ENCODE assay signal across 2 cellular contexts in genomic region chr20:34736106-34736505, GRCh38.
TF ChIP-seq lines count a peak whose summit lies in the region.

No MANE protein-coding gene starts in this region.

TF ChIP-seq in HepG2, 621 proteins besides CTCF, POLR2A, EP300 and RAD21:
- TF ChIP-seq E2F1 (CRISPR knock-in tag; IDR thresholded peaks at IDR 0.05) (no peak), PLRG1 (conservative IDR thresholded peaks at IDR 0.05) (no peak), ZNF546 (CRISPR knock-in tag; conservative IDR thresholded peaks at IDR 0.05) (no peak), ZBTB10 (CRISPR knock-in tag; IDR thresholded peaks at IDR 0.05; ENCODE audit: borderline replicate concordance) (no peak), RBM22 (optimal IDR thresholded peaks at IDR 0.05; ENCODE audit: low read length) (peak; percentile 15)

TF ChIP-seq in WTC11, 78 proteins besides CTCF, POLR2A, EP300 and RAD21:
- TF ChIP-seq HMGXB4 (CRISPR knock-in tag; IDR thresholded peaks at IDR 0.05) (no peak), E2F1 (CRISPR knock-in tag; IDR thresholded peaks at IDR 0.05) (no peak), HMGA2 (CRISPR knock-in tag; IDR thresholded peaks at IDR 0.05) (no peak), ARID4B (CRISPR knock-in tag; IDR thresholded peaks at IDR 0.05; ENCODE audit: borderline replicate concordance) (no peak), E2F5 (CRISPR knock-in tag; IDR thresholded peaks at IDR 0.05) (no peak), ZNF423 (CRISPR knock-in tag; IDR thresholded peaks at IDR 0.05) (no peak), PRDM15 (CRISPR knock-in tag; IDR thresholded peaks at IDR 0.05) (no peak), ZNF396 (CRISPR knock-in tag; IDR thresholded peaks at IDR 0.05; ENCODE audit: borderline replicate concordance) (no peak), ZNF121 (CRISPR knock-in tag; IDR thresholded peaks at IDR 0.05) (no peak), FOXP4 (CRISPR knock-in tag; IDR thresholded peaks at IDR 0.05) (no peak), NR3C1 (CRISPR knock-in tag; conservative IDR thresholded peaks at IDR 0.05; ENCODE audit: low read depth) (no peak), GTF2I (CRISPR knock-in tag; conservative IDR thresholded peaks at IDR 0.05) (no peak), FOXK1 (CRISPR knock-in tag; IDR thresholded peaks at IDR 0.05) (no peak), ESRRA (CRISPR knock-in tag; IDR thresholded peaks at IDR 0.05; ENCODE audit: borderline replicate concordance) (no peak)
